In genomic region chr11:130766650-130767297, GRCh38 we compare ENCODE assay signal across 1 cellular context.
TF ChIP-seq lines count a peak whose summit lies in the region.

No MANE protein-coding gene starts in this region.

TF ChIP-seq in GM12878, 131 proteins besides CTCF, POLR2A, EP300 and RAD21 (continued from another document):
- TF ChIP-seq ZBTB4 (CRISPR knock-in tag; IDR thresholded peaks at IDR 0.05) (no peak), SMARCA5 (IDR thresholded peaks at IDR 0.05) (no peak), YY1 (IDR thresholded peaks at IDR 0.05; ENCODE audit: low read depth, low read length) (no peak), REST (IDR thresholded peaks at IDR 0.05; ENCODE audit: low read depth, low read length) (no peak), SMAD1 (IDR thresholded peaks at IDR 0.05; ENCODE audit: low read depth, partially characterized antibody) (no peak), NBN (IDR thresholded peaks at IDR 0.05) (no peak; the same call in 1 of the 2 replicates), RB1 (IDR thresholded peaks at IDR 0.05; ENCODE audit: borderline replicate concordance) (no peak), FOXK2 (IDR thresholded peaks at IDR 0.05) (no peak), MTA3 (IDR thresholded peaks at IDR 0.05; ENCODE audit: borderline replicate concordance, low read length) (no peak), CEBPB (IDR thresholded peaks at IDR 0.05; ENCODE audit: borderline replicate concordance in 1 of 2, low read depth in 2 of 2, low read length in 2 of 2) (no peak), NR2F1 (conservative IDR thresholded peaks at IDR 0.05) (no peak), NFYA (IDR thresholded peaks at IDR 0.05; ENCODE audit: borderline replicate concordance, low read depth, low read length) (no peak), PBX3 (IDR thresholded peaks at IDR 0.05; ENCODE audit: insufficient replicate concordance, low read depth, low read length) (no peak), HDAC2 (IDR thresholded peaks at IDR 0.05) (no peak), POU2F2 (IDR thresholded peaks at IDR 0.05; ENCODE audit: borderline replicate concordance, low read depth, low read length) (no peak), SREBF1 (IDR thresholded peaks at IDR 0.05; ENCODE audit: low read length) (no peak), ZNF24 (IDR thresholded peaks at IDR 0.05) (no peak), MYB (IDR thresholded peaks at IDR 0.05; ENCODE audit: borderline replicate concordance, low read depth, low read length) (peak; percentile 1; the same call in 1 of the 2 replicates), ETV6 (conservative IDR thresholded peaks at IDR 0.05 in 1 of 2, IDR thresholded peaks at IDR 0.05 in 1 of 2; ENCODE audit: borderline replicate concordance in 1 of 2, low read depth in 1 of 2) (no peak), NFXL1 (IDR thresholded peaks at IDR 0.05; ENCODE audit: borderline replicate concordance) (no peak), HCFC1 (IDR thresholded peaks at IDR 0.05; ENCODE audit: low read length) (no peak), ASH2L (IDR thresholded peaks at IDR 0.05; ENCODE audit: borderline replicate concordance, low read depth) (0 out of 2 replicates have a peak, but pooled peaks have one; percentile 32), KDM1A (IDR thresholded peaks at IDR 0.05; ENCODE audit: borderline replicate concordance) (no peak), SUZ12 (IDR thresholded peaks at IDR 0.05; ENCODE audit: unreplicated experiment) (no peak), BCL3 (IDR thresholded peaks at IDR 0.05; ENCODE audit: borderline replicate concordance, insufficient read depth, low read depth, low read length, poor library complexity, severe bottlenecking) (no peak), GABPA (IDR thresholded peaks at IDR 0.05; ENCODE audit: low read depth) (no peak), CBX5 (IDR thresholded peaks at IDR 0.05; ENCODE audit: low read depth) (no peak)
- TF ChIP-seq, protein P1, sequence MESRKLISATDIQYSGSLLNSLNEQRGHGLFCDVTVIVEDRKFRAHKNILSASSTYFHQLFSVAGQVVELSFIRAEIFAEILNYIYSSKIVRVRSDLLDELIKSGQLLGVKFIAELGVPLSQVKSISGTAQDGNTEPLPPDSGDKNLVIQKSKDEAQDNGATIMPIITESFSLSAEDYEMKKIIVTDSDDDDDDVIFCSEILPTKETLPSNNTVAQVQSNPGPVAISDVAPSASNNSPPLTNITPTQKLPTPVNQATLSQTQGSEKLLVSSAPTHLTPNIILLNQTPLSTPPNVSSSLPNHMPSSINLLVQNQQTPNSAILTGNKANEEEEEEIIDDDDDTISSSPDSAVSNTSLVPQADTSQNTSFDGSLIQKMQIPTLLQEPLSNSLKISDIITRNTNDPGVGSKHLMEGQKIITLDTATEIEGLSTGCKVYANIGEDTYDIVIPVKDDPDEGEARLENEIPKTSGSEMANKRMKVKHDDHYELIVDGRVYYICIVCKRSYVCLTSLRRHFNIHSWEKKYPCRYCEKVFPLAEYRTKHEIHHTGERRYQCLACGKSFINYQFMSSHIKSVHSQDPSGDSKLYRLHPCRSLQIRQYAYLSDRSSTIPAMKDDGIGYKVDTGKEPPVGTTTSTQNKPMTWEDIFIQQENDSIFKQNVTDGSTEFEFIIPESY (IDR thresholded peaks at IDR 0.05), result no peak
- TF ChIP-seq, protein P2, sequence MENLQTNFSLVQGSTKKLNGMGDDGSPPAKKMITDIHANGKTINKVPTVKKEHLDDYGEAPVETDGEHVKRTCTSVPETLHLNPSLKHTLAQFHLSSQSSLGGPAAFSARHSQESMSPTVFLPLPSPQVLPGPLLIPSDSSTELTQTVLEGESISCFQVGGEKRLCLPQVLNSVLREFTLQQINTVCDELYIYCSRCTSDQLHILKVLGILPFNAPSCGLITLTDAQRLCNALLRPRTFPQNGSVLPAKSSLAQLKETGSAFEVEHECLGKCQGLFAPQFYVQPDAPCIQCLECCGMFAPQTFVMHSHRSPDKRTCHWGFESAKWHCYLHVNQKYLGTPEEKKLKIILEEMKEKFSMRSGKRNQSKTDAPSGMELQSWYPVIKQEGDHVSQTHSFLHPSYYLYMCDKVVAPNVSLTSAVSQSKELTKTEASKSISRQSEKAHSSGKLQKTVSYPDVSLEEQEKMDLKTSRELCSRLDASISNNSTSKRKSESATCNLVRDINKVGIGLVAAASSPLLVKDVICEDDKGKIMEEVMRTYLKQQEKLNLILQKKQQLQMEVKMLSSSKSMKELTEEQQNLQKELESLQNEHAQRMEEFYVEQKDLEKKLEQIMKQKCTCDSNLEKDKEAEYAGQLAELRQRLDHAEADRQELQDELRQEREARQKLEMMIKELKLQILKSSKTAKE (IDR thresholded peaks at IDR 0.05; ENCODE audit: low read depth, poor library complexity, severe bottlenecking), result peak; percentile 6
TF ChIP-seq in GM12878: peak in this region for 8.
